16 cellular contexts compared by ENCODE assay signal in genomic region chr3:172946061-172946460, GRCh38.
A peak's percentile ranks its signal among the peaks of the same experiment; 100 is the strongest.
DNase-seq lines count a peak whose midpoint lies in the region; TF ChIP-seq lines count a peak whose summit lies in the region.
"Had no signal": no experiment of that assay in that cellular context is flagged by ENCODE, and none has a peak within 500 bp of the region (broad histone marks: within the 10 kb centered on the region; RNA-seq: fewer than 3 reads in every experiment).

No MANE protein-coding gene starts in this region.

- TF ChIP-seq CTCF in esophagus muscularis mucosa (IDR thresholded peaks at IDR 0.05) = no peak

- TF ChIP-seq POLR2A in esophagus muscularis mucosa (IDR thresholded peaks at IDR 0.05; ENCODE audit: low read depth) = no peak

- TF ChIP-seq EP300 in esophagus muscularis mucosa (IDR thresholded peaks at IDR 0.05) = no peak

- H3K27ac ChIP-seq in esophagus muscularis mucosa (replicated peaks in 1 of 4) = no peak overlapping the region
- H3K27ac ChIP-seq: BLaER1 had no signal

- no peaks in the 10 kb centered on the region for H3K27me3 ChIP-seq in esophagus muscularis mucosa
- peaks cover 3% of the 10 kb centered on the region; the same call in 1 of the 2 replicates for H3K27me3 ChIP-seq in MG63
- H3K27me3 ChIP-seq: BLaER1 had no signal

- no peaks in the 10 kb centered on the region for H3K4me1 ChIP-seq in esophagus muscularis mucosa
- H3K4me1 ChIP-seq: BLaER1, Caco-2 had no signal

- H3K36me3 ChIP-seq in esophagus muscularis mucosa = no peaks in the 10 kb centered on the region
- H3K36me3 ChIP-seq in MG63 = no peaks in the 10 kb centered on the region
- H3K36me3 ChIP-seq: BLaER1 had no signal

- intact Hi-C loops in esophagus muscularis mucosa (cut with DNase I) = no loop called here

- no peak overlapping the region for H3K4me3 ChIP-seq in esophagus muscularis mucosa
- no peak overlapping the region for H3K4me3 ChIP-seq in MG63
- H3K4me3 ChIP-seq: BLaER1 had no signal

- no peaks in the 10 kb centered on the region for H3K9me3 ChIP-seq in esophagus muscularis mucosa
- no peaks in the 10 kb centered on the region for H3K9me3 ChIP-seq in MG63
- H3K9me3 ChIP-seq: BLaER1, Caco-2 had no signal

- WGBS in esophagus muscularis mucosa = 100% methylated on average over 1 of the region's 2 CpGs

- peak; percentile 17 for DNase-seq in NCI-H2196 (lab: John Stamatoyannopoulos, UW; ENCODE audit: unreplicated experiment)
- DNase-seq in NCI-H2196 treated with DMSO at 0.1 percent for 48 hours (lab: John Stamatoyannopoulos, UW; ENCODE audit: unreplicated experiment) = no peak
- peak; percentile 17 for DNase-seq in M059J (ENCODE audit: low read depth)
- peak; percentile 57 for DNase-seq in esophagus muscularis mucosa (ENCODE audit: extremely low spot score)
- DNase-seq in renal cortical epithelial cell (ENCODE audit: low read depth) = peak; percentile 19
- DNase-seq in MG63 = no peak
- no peak for DNase-seq in DMS79 (lab: John Stamatoyannopoulos, UW)
- no peak for DNase-seq in DMS79 treated with DMSO at 0.1 percent for 48 hours (lab: John Stamatoyannopoulos, UW)
- DNase-seq: 8988T; AML-193; Caco-2; CD8-positive, alpha-beta memory T cell; GF-D8; HCEC 1CT; HFFc6 had no signal

Comparison
In these comparisons a context has a peak if more than half of its experiments do, and no peak if none do; other contexts are left out.
1. DNase-seq: peak in NCI-H2196 (single experiment), M059J (single experiment), esophagus muscularis mucosa (single experiment) and renal cortical epithelial cell (single experiment); none in NCI-H2196 treated with DMSO at 0.1 percent for 48 hours (single experiment), MG63 (single experiment), DMS79 (single experiment) and DMS79 treated with DMSO at 0.1 percent for 48 hours (single experiment).